ENCODE assay signal across 7 cellular contexts in genomic region chr9:101485873-101486692, GRCh38. TPM values are rescaled to one million over a fixed set of nuclear protein-coding genes. Genes with fewer than 3 reads are reported as not detected.
DNase-seq lines count a peak whose midpoint lies in the region; ATAC-seq and TF ChIP-seq lines count a peak whose summit lies in the region.

No MANE protein-coding gene starts in this region.

- no peaks in the 10 kb centered on the region for H3K9me2 ChIP-seq in neural cell (ENCODE audit: insufficient read depth, low read length)

- no peak for TF ChIP-seq EP300 in neural cell (conservative IDR thresholded peaks at IDR 0.05; ENCODE audit: poor library complexity, severe bottlenecking)

- no peak for ATAC-seq in HG02852 (IDR thresholded peaks at IDR 0.05; ENCODE audit: unreplicated experiment)

- H3K9ac ChIP-seq in HUES6 (ENCODE audit: low read length) (peak overlapping the region; percentile 82), neural cell (ENCODE audit: low read length) (peak overlapping the region; percentile 81)

- TF ChIP-seq CTCF in fibroblast of mammary gland (conservative IDR thresholded peaks at IDR 0.05; ENCODE audit: control insufficient read depth, insufficient read depth, low read depth, low read length) (no peak), neural cell (IDR thresholded peaks at IDR 0.05; ENCODE audit: poor library complexity, severe bottlenecking) (no peak), GM10266 (IDR thresholded peaks at IDR 0.05; ENCODE audit: control insufficient read depth, insufficient read depth, low read depth, missing control alignments) (no peak)

- H3K36me3 ChIP-seq in HUES6 (ENCODE audit: control insufficient read depth, insufficient read depth, low read length), result no peaks in the 10 kb centered on the region
- peaks cover 8% of the 10 kb centered on the region; the same call in 1 of the 2 replicates for H3K36me3 ChIP-seq in SJSA1
- no peaks in the 10 kb centered on the region for H3K36me3 ChIP-seq in neural cell (ENCODE audit: insufficient read depth, low read length)

- DNase-seq in SJSA1 (ENCODE audit: low read depth in 1 of 2, low spot score in 2 of 2) (no peak), fibroblast of mammary gland (ENCODE audit: low read depth) (peak; percentile 27), GM10266 (ENCODE audit: extremely low spot score) (no peak)
- DNase-seq in activated CD8-positive, alpha-beta memory T cell treated with anti-CD3 and anti-CD28 coated beads, Interleukin-2, amount 50 U/mL, for 48 hours, result no peak

- no peaks in the 10 kb centered on the region for H4K20me1 ChIP-seq in neural cell (ENCODE audit: insufficient read depth)

- H3K27ac ChIP-seq in HUES6 (ENCODE audit: low read depth, low read length) (no peak overlapping the region; the same call in 1 of the 2 replicates), SJSA1 (peak overlapping the region; percentile 63), neural cell (ENCODE audit: low read length) (peak overlapping the region; percentile 74)

- H3K27me3 ChIP-seq in HUES6 (ENCODE audit: control insufficient read depth, insufficient read depth, low read length), result peaks cover 16% of the 10 kb centered on the region
- H3K27me3 ChIP-seq in SJSA1 (replicated peaks), result no peaks in the 10 kb centered on the region
- peaks cover 11% of the 10 kb centered on the region for H3K27me3 ChIP-seq in neural cell (ENCODE audit: insufficient read depth, low read depth, low read length)

- H3K4me3 ChIP-seq in HUES6 (ENCODE audit: low read depth, low read length) (peak overlapping the region; percentile 80), SJSA1 (peak overlapping the region; percentile 60), fibroblast of mammary gland (ENCODE audit: control insufficient read depth, low read depth, low read length) (peak overlapping the region; percentile 56), neural cell (ENCODE audit: low read length) (peak overlapping the region; percentile 84)

- no peaks in the 10 kb centered on the region for H3F3A ChIP-seq in neural cell (ENCODE audit: insufficient read depth, low read length, poor library complexity, severe bottlenecking)

- peak overlapping the region; percentile 29 for H3K4me2 ChIP-seq in neural cell (ENCODE audit: low read length)

- TF ChIP-seq RAD21 in neural cell (conservative IDR thresholded peaks at IDR 0.05), result no peak

- H3K4me1 ChIP-seq in HUES6 (ENCODE audit: control insufficient read depth, insufficient read depth, low read length) (peaks cover 5% of the 10 kb centered on the region; the same call in 1 of the 2 replicates), SJSA1 (replicated peaks) (peaks cover 27% of the 10 kb centered on the region)

- H3K79me2 ChIP-seq in neural cell (replicated peaks; ENCODE audit: insufficient read depth, low read length), result peaks cover 5% of the 10 kb centered on the region

- H3K9me3 ChIP-seq in HUES6 (ENCODE audit: control insufficient read depth, insufficient read depth, low read depth, low read length) (no peaks in the 10 kb centered on the region), SJSA1 (replicated peaks) (no peaks in the 10 kb centered on the region), neural cell (ENCODE audit: low read length) (no peaks in the 10 kb centered on the region)

- peak overlapping the region; percentile 61 for H2AFZ ChIP-seq in neural cell (ENCODE audit: low read depth, low read length)

TF ChIP-seq in neural cell, 6 proteins besides CTCF, POLR2A, EP300 and RAD21:
- TF ChIP-seq MXI1 (conservative IDR thresholded peaks at IDR 0.05; ENCODE audit: poor library complexity, severe bottlenecking), result peak; percentile 51
- no peak for TF ChIP-seq EZH2 (IDR thresholded peaks at IDR 0.05; ENCODE audit: borderline replicate concordance, insufficient read depth, low read length, poor library complexity, severe bottlenecking)

RNA-seq across cellular contexts. Expression of gene RNF20, which starts 47.6 kb away (rescaled TPM):
- total RNA-seq in SJSA1 (2014; rRNA removed; shearing (Covaris generic)), result 31.7 and 37.1 TPM in 2 replicates
- polyA plus RNA-seq in neural cell, result 32.1 and 33.5 TPM in 2 replicates
- polyA minus RNA-seq in neural cell, result 57.2 and 64.0 TPM in 2 replicates

RNA-seq across cellular contexts. Expression of gene ALDOB, which starts 50.5 kb away (rescaled TPM):
- total RNA-seq in SJSA1 (2014; rRNA removed; shearing (Covaris generic)), result not detected in 2 replicates
- polyA plus RNA-seq in neural cell, result not detected in 2 replicates
- not detected in 2 replicates for polyA minus RNA-seq in neural cell
